Comparison of ENCODE assay signal across 8 cellular contexts in genomic region chr6:15441215-15441868, GRCh38.
DNase-seq lines count a peak whose midpoint lies in the region; ATAC-seq, FAIRE-seq and TF ChIP-seq lines count a peak whose summit lies in the region.

No MANE protein-coding gene starts in this region.

- H3K4me3 ChIP-seq in DOHH2 (ENCODE audit: low read length): no peak overlapping the region
- H3K4me3 ChIP-seq in PC-9: no peak overlapping the region
- no peak overlapping the region for H3K4me3 ChIP-seq in astrocyte of the cerebellum (ENCODE audit: low read depth, low read length)

- no peak overlapping the region for H2AFZ ChIP-seq in PC-9

- H3K9me3 ChIP-seq in DOHH2 (ENCODE audit: control insufficient read depth, insufficient read depth, low read length) (no peaks in the 10 kb centered on the region), PC-9 (ENCODE audit: insufficient read depth, low read depth) (no peaks in the 10 kb centered on the region)

- TF ChIP-seq CTCF in DOHH2 (IDR thresholded peaks at IDR 0.05; ENCODE audit: low read depth, low read length, poor library complexity, severe bottlenecking) (peak; percentile 86), PC-9 (conservative IDR thresholded peaks at IDR 0.05) (peak; percentile 81), astrocyte of the cerebellum (IDR thresholded peaks at IDR 0.05; ENCODE audit: low read depth, low read length, missing control alignments) (peak; percentile 91)

- intact Hi-C loops in PC-9 (cut with micrococcal nuclease; ENCODE audit: unreplicated experiment): loop anchor here (2.0 to 10.0 kb wide), 4 partner anchors 193 to 1169 kb away; no protein-coding TSS in a partner anchor

- DNase-seq in HTR-8/SVneo (ENCODE audit: insufficient read length, low spot score) (peak; percentile 70), PC-9 (peak; percentile 58 to 69), astrocyte of the cerebellum (ENCODE audit: low read depth) (peak; percentile 59), hippocampal formation (lab: John Stamatoyannopoulos, UW) (peak; percentile 24 to 70)
- peak; percentile 13 for DNase-seq in stimulated activated CD4-positive, alpha-beta T cell treated with anti-CD3 and anti-CD28 coated beads, Interleukin-12 subunit alpha, Interleukin-12 subunit beta, amount 100 ng/mL, for 4 hours

- in situ Hi-C loops in astrocyte of the cerebellum (cut with HindIII; ENCODE audit: low sequenced_read_pairs): no loop called here

- no peak overlapping the region for H3K4me2 ChIP-seq in DOHH2 (ENCODE audit: low read length)
- no peak overlapping the region for H3K4me2 ChIP-seq in PC-9

- no peak for ATAC-seq in HG02938 (IDR thresholded peaks at IDR 0.05; ENCODE audit: unreplicated experiment)
- ATAC-seq in HG02623 (IDR thresholded peaks at IDR 0.05; ENCODE audit: unreplicated experiment): no peak

- H3K4me1 ChIP-seq in DOHH2 (ENCODE audit: control insufficient read depth, low read length) (peaks cover 28% of the 10 kb centered on the region), PC-9 (replicated peaks; ENCODE audit: insufficient read depth) (peaks cover 46% of the 10 kb centered on the region)

- peaks cover 16% of the 10 kb centered on the region for H4K20me1 ChIP-seq in DOHH2 (ENCODE audit: control insufficient read depth, insufficient read depth, low read depth, low read length)
- H4K20me1 ChIP-seq in PC-9 (ENCODE audit: insufficient read depth): peaks cover 16% of the 10 kb centered on the region; the same call in 1 of the 2 replicates

- H3K27me3 ChIP-seq in DOHH2 (ENCODE audit: control insufficient read depth, low read length) (no peaks in the 10 kb centered on the region), PC-9 (ENCODE audit: insufficient read depth, low read depth) (no peaks in the 10 kb centered on the region)

- H3K79me2 ChIP-seq in DOHH2 (ENCODE audit: control insufficient read depth, low read length): 0 out of 2 replicates have a peak, but pooled peaks cover 3% of the 10 kb centered on the region
- H3K79me2 ChIP-seq in PC-9 (ENCODE audit: low read depth): peaks cover 83% of the 10 kb centered on the region

- POLR2A ChIA-PET in PC-9 (lab: Charles Lee; ENCODE audit: unreplicated experiment): no interaction called here

- H3K36me3 ChIP-seq in DOHH2 (ENCODE audit: control insufficient read depth, low read length) (no peaks in the 10 kb centered on the region), PC-9 (ENCODE audit: low read depth) (no peaks in the 10 kb centered on the region)

- CTCF ChIA-PET in PC-9 (lab: Charles Lee): no interaction called here

- H3F3A ChIP-seq in DOHH2 (ENCODE audit: control insufficient read depth, insufficient read depth) (no peaks in the 10 kb centered on the region), PC-9 (ENCODE audit: insufficient read depth, low read depth) (peaks cover 16% of the 10 kb centered on the region)

- no peaks in the 10 kb centered on the region for H3K9me2 ChIP-seq in DOHH2 (replicated peaks; ENCODE audit: control insufficient read depth, low read length)
- no peaks in the 10 kb centered on the region for H3K9me2 ChIP-seq in PC-9 (ENCODE audit: insufficient read depth)

- no peak for FAIRE-seq in HTR-8/SVneo (lab: Jason Lieb, UNC)

- H3K27ac ChIP-seq in DOHH2 (ENCODE audit: low read depth, low read length): no peak overlapping the region
- no peak overlapping the region for H3K27ac ChIP-seq in PC-9

- no TSS peak for BruUV-seq in PC-9 (replicated peaks; lab: Mats Ljungman, UMichigan)

Comparison
In these comparisons a context has a peak if more than half of its experiments do, and no peak if none do; other contexts are left out.
1. DNase-seq: peak in every context shown above with its lines; median percentile 70 in HTR-8/SVneo; 64 in PC-9; 59 in astrocyte of the cerebellum; 47 in hippocampal formation; 13 in stimulated activated CD4-positive, alpha-beta T cell treated with anti-CD3 and anti-CD28 coated beads, Interleukin-12 subunit alpha, Interleukin-12 subunit beta, amount 100 ng/mL, for 4 hours.